Comparison of ENCODE assay signal across 1 cellular context in the genomic region with DNA sequence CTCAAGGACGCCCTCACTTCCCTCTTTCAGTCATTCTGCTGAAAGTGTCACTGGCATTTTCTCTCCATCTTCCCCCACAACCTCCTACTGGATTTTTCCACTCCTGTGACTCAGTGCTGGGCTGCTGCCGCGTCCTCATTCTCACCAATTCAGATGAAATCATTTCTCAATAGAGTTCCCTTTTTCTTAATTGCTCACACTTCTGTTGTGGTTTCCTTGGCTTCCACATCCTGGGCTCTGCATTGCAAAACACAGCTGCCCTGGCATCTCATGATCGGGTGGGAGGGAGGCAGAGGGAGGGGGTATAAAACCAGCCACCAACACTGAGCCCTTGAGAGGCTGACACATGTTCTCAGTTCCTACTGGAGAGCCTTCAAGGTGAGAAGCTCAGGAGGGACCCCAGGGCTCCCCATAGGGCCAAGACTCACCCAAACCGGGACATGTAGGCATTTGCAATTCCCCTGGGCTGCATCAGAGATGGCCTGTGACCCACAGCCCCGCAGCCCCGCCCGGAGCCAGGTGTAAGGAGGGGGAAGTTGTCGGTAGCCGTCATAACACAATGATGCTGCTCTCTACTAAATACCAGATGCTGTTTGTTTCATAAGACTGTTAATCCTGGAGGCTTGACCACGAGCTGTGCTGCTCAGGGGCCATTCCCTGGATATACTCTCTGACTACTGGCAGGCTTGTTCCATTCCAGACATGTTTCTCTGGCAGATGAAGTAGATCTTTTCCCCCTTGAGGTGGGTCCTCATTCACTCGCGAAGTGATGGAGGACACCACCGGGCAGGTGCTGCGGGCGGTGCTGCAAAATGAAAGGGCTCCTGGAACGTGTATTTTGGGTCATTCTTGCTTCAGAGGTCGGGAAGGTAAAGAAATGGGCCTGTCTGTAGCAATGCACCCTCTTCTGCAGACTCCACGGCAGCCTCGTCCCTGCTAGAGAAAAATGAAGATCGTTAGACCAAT.
TF ChIP-seq lines count a peak whose summit lies in the region.

No MANE protein-coding gene starts in this region.

TF ChIP-seq in GM23338, 12 proteins besides CTCF, POLR2A, EP300 and RAD21 (continued from another document):
- no peak for TF ChIP-seq ZNF462 (CRISPR knock-in tag; IDR thresholded peaks at IDR 0.05)
